In the genomic region with DNA sequence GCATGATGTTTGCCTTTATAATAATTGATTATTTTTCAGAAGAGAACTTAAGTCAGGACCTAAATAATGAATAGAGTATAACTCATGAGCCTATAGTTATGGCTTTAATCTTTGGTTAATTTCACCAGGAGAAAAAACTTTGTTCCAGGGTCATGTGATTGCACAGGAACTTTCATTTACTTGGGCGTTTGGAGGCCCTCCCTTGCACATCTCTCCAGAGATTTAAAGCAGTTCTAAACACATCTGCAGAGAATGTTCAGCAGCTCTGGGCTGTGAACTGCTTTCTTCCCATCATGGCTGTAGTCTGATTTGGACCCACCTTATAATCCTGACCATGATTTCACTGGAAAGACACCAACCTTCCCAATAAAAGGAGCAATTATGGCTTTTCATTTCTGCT, we compare ENCODE assay signal across 17 cellular contexts.
DNase-seq lines count a peak whose midpoint lies in the region; ATAC-seq and TF ChIP-seq lines count a peak whose summit lies in the region.
"Had no signal": no experiment of that assay in that cellular context is flagged by ENCODE, and none has a peak within 500 bp of the region (broad histone marks: within the 10 kb centered on the region; RNA-seq: fewer than 3 reads in every experiment).

No MANE protein-coding gene starts in this region.

- ATAC-seq in gastroesophageal sphincter (peak; percentile 68), sciatic nerve (peak; percentile 71), GM21717 (IDR thresholded peaks at IDR 0.05; ENCODE audit: unreplicated experiment) (no peak), GM21423 (IDR thresholded peaks at IDR 0.05; ENCODE audit: unreplicated experiment) (no peak)

- peaks cover 4% of the 10 kb centered on the region; the same call in 1 of the 2 replicates for H3K4me1 ChIP-seq in BLaER1
- H3K4me1 ChIP-seq in adipocyte (ENCODE audit: control insufficient read depth, insufficient read depth, low read length): peaks cover 18% of the 10 kb centered on the region
- H3K4me1 ChIP-seq in gastroesophageal sphincter: peaks cover 0 to 18% (median 0%) of the 10 kb centered on the region in 3 donors

- no peaks in the 10 kb centered on the region for H3K36me3 ChIP-seq in BLaER1
- H3K36me3 ChIP-seq in adipocyte (ENCODE audit: control insufficient read depth, insufficient read depth, low read length, severe bottlenecking): peaks cover 2% of the 10 kb centered on the region
- peaks cover 0 to 6% of the 10 kb centered on the region in 2 donors for H3K36me3 ChIP-seq in gastroesophageal sphincter

- H3K27me3 ChIP-seq in BLaER1 (no peaks in the 10 kb centered on the region), adipocyte (replicated peaks; ENCODE audit: control insufficient read depth, insufficient read depth, low read length) (no peaks in the 10 kb centered on the region), gastroesophageal sphincter (no peaks in the 10 kb centered on the region)
- H3K27me3 ChIP-seq: esophagus muscularis mucosa had no signal

- WGBS in gastroesophageal sphincter (ENCODE audit: low coverage in 1 of 2), 2 donors: 0% methylated on average over 1 of the region's 1 CpG

- intact Hi-C loops in sciatic nerve (cut with DNase I): no loop called here

- no peaks in the 10 kb centered on the region for H3K9me3 ChIP-seq in BLaER1
- no peaks in the 10 kb centered on the region for H3K9me3 ChIP-seq in adipocyte (ENCODE audit: control insufficient read depth, low read length)
- no peaks in the 10 kb centered on the region for H3K9me3 ChIP-seq in gastroesophageal sphincter
- H3K9me3 ChIP-seq: esophagus muscularis mucosa had no signal

- H3K9ac ChIP-seq in BLaER1: no peak overlapping the region
- H3K9ac ChIP-seq in adipocyte (ENCODE audit: low read length): no peak overlapping the region
- H3K9ac ChIP-seq: KMS-11 had no signal

- H4K20me1 ChIP-seq in BLaER1: no peaks in the 10 kb centered on the region

- no peak overlapping the region for H3K27ac ChIP-seq in BLaER1
- H3K27ac ChIP-seq in gastroesophageal sphincter: peak overlapping the region in 2 of 4 donors; percentile 3 to 50
- H3K27ac ChIP-seq: KMS-11 had no signal

- DNase-seq in adipocyte (ENCODE audit: low read depth): peak; percentile 45
- no peak for DNase-seq in sciatic nerve (ENCODE audit: low spot score)
- DNase-seq in activated gamma-delta T cell treated with Interleukin-2 at 50 U/mL for 16 hours: no peak
- no peak for DNase-seq in activated CD8-positive, alpha-beta memory T cell treated with anti-CD3 and anti-CD28 coated beads, Interleukin-2, amount 50 U/mL, for 4 hours
- DNase-seq: activated CD4-positive, alpha-beta T cell treated with anti-CD3 and anti-CD28 coated beads, Interleukin-2, amount 50 U/mL, for 1 hour; activated gamma-delta T cell; amygdala; DMS79; effector memory CD4-positive, alpha-beta T cell; midbrain; NCI-H2029 treated with DMSO at 0.1 percent for 48 hours had no signal

- TF ChIP-seq CTCF in gastroesophageal sphincter (IDR thresholded peaks at IDR 0.05): no peak

- H3K4me2 ChIP-seq in BLaER1: 0 out of 2 replicates have a peak overlapping the region, but pooled peaks have one; percentile 11
- H3K4me2 ChIP-seq: KMS-11 had no signal

- no peak overlapping the region for H3K4me3 ChIP-seq in BLaER1
- H3K4me3 ChIP-seq in adipocyte (ENCODE audit: low read length): peak overlapping the region; percentile 46
- no peak overlapping the region for H3K4me3 ChIP-seq in gastroesophageal sphincter
- H3K4me3 ChIP-seq: esophagus muscularis mucosa had no signal

- no peak for TF ChIP-seq POLR2A in gastroesophageal sphincter (IDR thresholded peaks at IDR 0.05)

- TF ChIP-seq EP300 in gastroesophageal sphincter (IDR thresholded peaks at IDR 0.05): no peak

Comparison
In these comparisons a context has a peak if more than half of its experiments do, and no peak if none do; other contexts are left out.
1. ATAC-seq: peak in gastroesophageal sphincter (single experiment) and sciatic nerve (single experiment); none in GM21717 (single experiment) and GM21423 (single experiment).